25 cellular contexts compared by ENCODE assay signal in the genomic region with DNA sequence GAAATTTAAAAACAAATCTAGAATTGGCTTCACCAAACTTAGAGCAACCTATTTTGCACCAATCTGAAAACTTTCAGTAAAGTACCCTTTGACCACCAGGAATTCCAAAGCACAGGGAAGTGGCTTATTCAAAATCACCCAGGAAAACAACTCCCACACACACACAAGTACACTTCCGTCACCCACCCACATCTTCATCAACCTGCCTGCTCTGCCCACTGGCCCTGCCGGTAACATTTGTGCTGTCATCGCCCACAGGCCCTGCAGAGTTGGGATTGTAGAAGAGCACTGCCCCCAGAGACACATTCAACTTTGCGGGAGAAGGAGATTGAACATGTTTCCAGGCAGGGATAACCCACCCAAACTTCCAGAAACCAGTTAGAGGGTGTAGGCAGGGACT. TPM values are rescaled to one million over a fixed set of nuclear protein-coding genes. Genes with fewer than 3 reads are reported as not detected.
DNase-seq lines count a peak whose midpoint lies in the region; ATAC-seq and TF ChIP-seq lines count a peak whose summit lies in the region.
"Had no signal": no experiment of that assay in that cellular context is flagged by ENCODE, and none has a peak within 500 bp of the region (broad histone marks: within the 10 kb centered on the region; RNA-seq: fewer than 3 reads in every experiment).

No MANE protein-coding gene starts in this region.

- POLR2A ChIA-PET in activated naive CD8-positive, alpha-beta T cell treated with anti-CD3 and anti-CD28 coated beads, Interleukin-2, amount 10 ng/mL, durations not matched to agents 7 days and 5 days (lab: Charles Lee), result interaction anchor here (1.4 kb wide), 1 partner anchor 20 kb away, joined by 7 read pairs; a partner anchor contains a TSS

- no peaks in the 10 kb centered on the region for H3K36me3 ChIP-seq in Peyer's patch
- H3K36me3 ChIP-seq: BLaER1 treated with 17β-estradiol and CSF1 and Interleukin-3, amounts not matched to agents 10 nM and 100 nM; left ventricle myocardium inferior; SJCRH30; thoracic aorta had no signal

- H3K4me3 Mint-ChIP-seq in activated T-cell treated with anti-CD3 and anti-CD28 coated beads, Interleukin-2, amount 50 U/mL, for 24 hours, result no peak overlapping the region
- H3K4me3 Mint-ChIP-seq in activated naive CD8-positive, alpha-beta T cell treated with anti-CD3 and anti-CD28 coated beads, Interleukin-2, amount 10 ng/mL, durations not matched to agents 7 days and 5 days, result no peak overlapping the region
- H3K4me3 Mint-ChIP-seq: activated B cell treated with CpG ODN at 0.5 μM for 24 hours, brain, H9 had no signal

- no peak for TF ChIP-seq CTCF in Peyer's patch (IDR thresholded peaks at IDR 0.05)

- peaks cover 0 to 6% (median 2%) of the 10 kb centered on the region in 4 donors for H3K4me1 ChIP-seq in Peyer's patch
- H3K4me1 ChIP-seq: SJCRH30 had no signal

- H3K27ac Mint-ChIP-seq in activated T-cell treated with anti-CD3 and anti-CD28 coated beads, Interleukin-2, amount 50 U/mL, for 24 hours, result peak overlapping the region; percentile 0
- peak overlapping the region; percentile 40 for H3K27ac Mint-ChIP-seq in activated naive CD8-positive, alpha-beta T cell treated with anti-CD3 and anti-CD28 coated beads, Interleukin-2, amount 10 ng/mL, durations not matched to agents 7 days and 5 days
- H3K27ac Mint-ChIP-seq: activated B cell treated with CpG ODN at 0.5 μM for 24 hours, brain, H9 had no signal

- H3K9me3 Mint-ChIP-seq in activated T-cell treated with anti-CD3 and anti-CD28 coated beads, Interleukin-2, amount 50 U/mL, for 24 hours, result no peaks in the 10 kb centered on the region
- H3K9me3 Mint-ChIP-seq in activated naive CD8-positive, alpha-beta T cell treated with anti-CD3 and anti-CD28 coated beads, Interleukin-2, amount 10 ng/mL, durations not matched to agents 7 days and 5 days, result peaks cover 5% of the 10 kb centered on the region
- H3K9me3 Mint-ChIP-seq: activated B cell treated with CpG ODN at 0.5 μM for 24 hours, H9 had no signal

- no peak for DNase-seq in activated T-cell treated with anti-CD3 and anti-CD28 coated beads, Interleukin-2, amount 50 U/mL, for 24 hours
- DNase-seq in activated T-cell treated with anti-CD3 and anti-CD28 coated beads, Interleukin-2, amount 50 U/mL, for 1 hour, result no peak
- DNase-seq in Peyer's patch (peak in 2 of 3 donors; percentile 34 to 53), renal cortical epithelial cell (ENCODE audit: low read depth) (peak; percentile 45), superior temporal gyrus (ENCODE audit: extremely low spot score) (no peak), NCI-H187 (lab: John Stamatoyannopoulos, UW) (no peak)
- DNase-seq in activated naive CD8-positive, alpha-beta T cell treated with anti-CD3 and anti-CD28 coated beads, Interleukin-2, amount 10 ng/mL, durations not matched to agents 7 days and 5 days, result no peak
- DNase-seq in effector CD4-positive, alpha-beta T cell, result no peak
- DNase-seq: activated B cell treated with CpG ODN at 0.5 μM for 24 hours; activated CD8-positive, alpha-beta memory T cell treated with anti-CD3 and anti-CD28 coated beads, Interleukin-2, amount 50 U/mL, for 48 hours; cortex of kidney; foreskin fibroblast; H9; Kasumi-1; left ventricle myocardium inferior; mucosa of descending colon; NCI-H1092; NCI-H2029 treated with DMSO at 0.1 percent for 48 hours; SJCRH30 had no signal

- H3K4me3 ChIP-seq in Peyer's patch, result no peak overlapping the region
- H3K4me3 ChIP-seq: BLaER1 treated with 17β-estradiol and CSF1 and Interleukin-3, amounts not matched to agents 10 nM and 100 nM; hepatocyte; left ventricle myocardium inferior; mucosa of descending colon; SJCRH30; thoracic aorta had no signal

- H3K27me3 Mint-ChIP-seq in activated T-cell treated with anti-CD3 and anti-CD28 coated beads, Interleukin-2, amount 50 U/mL, for 24 hours, result no peaks in the 10 kb centered on the region
- H3K27me3 Mint-ChIP-seq in activated naive CD8-positive, alpha-beta T cell treated with anti-CD3 and anti-CD28 coated beads, Interleukin-2, amount 10 ng/mL, durations not matched to agents 7 days and 5 days, result peaks cover 7% of the 10 kb centered on the region

- H3K4me1 Mint-ChIP-seq in activated T-cell treated with anti-CD3 and anti-CD28 coated beads, Interleukin-2, amount 50 U/mL, for 24 hours (ENCODE audit: low read depth), result peaks cover 22% of the 10 kb centered on the region
- peaks cover 16% of the 10 kb centered on the region for H3K4me1 Mint-ChIP-seq in activated naive CD8-positive, alpha-beta T cell treated with anti-CD3 and anti-CD28 coated beads, Interleukin-2, amount 10 ng/mL, durations not matched to agents 7 days and 5 days

- ATAC-seq in activated naive CD8-positive, alpha-beta T cell treated with anti-CD3 and anti-CD28 coated beads, Interleukin-2, amount 10 ng/mL, durations not matched to agents 7 days and 5 days (ENCODE audit: low read depth), result no peak
- ATAC-seq: mucosa of descending colon had no signal

- no peaks in the 10 kb centered on the region for H3K36me3 Mint-ChIP-seq in activated T-cell treated with anti-CD3 and anti-CD28 coated beads, Interleukin-2, amount 50 U/mL, for 24 hours (ENCODE audit: low read depth)
- peaks cover 3% of the 10 kb centered on the region for H3K36me3 Mint-ChIP-seq in activated naive CD8-positive, alpha-beta T cell treated with anti-CD3 and anti-CD28 coated beads, Interleukin-2, amount 10 ng/mL, durations not matched to agents 7 days and 5 days
- H3K36me3 Mint-ChIP-seq: brain had no signal

- no peaks in the 10 kb centered on the region for H3K9me3 ChIP-seq in Peyer's patch
- H3K9me3 ChIP-seq: BLaER1 treated with 17β-estradiol and CSF1 and Interleukin-3, amounts not matched to agents 10 nM and 100 nM; left ventricle myocardium inferior; mucosa of descending colon; SJCRH30; thoracic aorta had no signal

- no peak for TF ChIP-seq POLR2A in Peyer's patch (IDR thresholded peaks at IDR 0.05)

- no peak overlapping the region for H3K27ac ChIP-seq in Peyer's patch
- H3K27ac ChIP-seq: BLaER1 treated with 17β-estradiol and CSF1 and Interleukin-3, amounts not matched to agents 10 nM and 100 nM; epithelial cell of prostate; hepatocyte; left ventricle myocardium inferior; SJCRH30; thoracic aorta had no signal

- no peaks in the 10 kb centered on the region for H3K27me3 ChIP-seq in Peyer's patch

RNA-seq across cellular contexts. Expression of a gene that starts 19.3 kb away (rescaled TPM):
- total RNA-seq in Peyer's patch (10 to 100 TPM; 17.0 to 31.4 (median 22.1) TPM), renal cortical epithelial cell (0.15 TPM in 1 of 2 replicates, not detected in the other)
- total RNA-seq in activated naive CD8-positive, alpha-beta T cell treated with anti-CD3 and anti-CD28 coated beads, Interleukin-2, amount 10 ng/mL, durations not matched to agents 7 days and 5 days, result 10 to 100 TPM; 62.6 to 68.7 TPM
- total RNA-seq: A673, H9, SJCRH30 had no signal

Comparison
In these comparisons a context has a peak if more than half of its experiments do, and no peak if none do; other contexts are left out.
1. DNase-seq: peak in Peyer's patch (2 of 3) and renal cortical epithelial cell (single experiment); none in activated T-cell treated with anti-CD3 and anti-CD28 coated beads, Interleukin-2, amount 50 U/mL, for 24 hours (single experiment), activated T-cell treated with anti-CD3 and anti-CD28 coated beads, Interleukin-2, amount 50 U/mL, for 1 hour (single experiment), activated naive CD8-positive, alpha-beta T cell treated with anti-CD3 and anti-CD28 coated beads, Interleukin-2, amount 10 ng/mL, durations not matched to agents 7 days and 5 days (single experiment), superior temporal gyrus (single experiment), NCI-H187 (0 of 2) and effector CD4-positive, alpha-beta T cell (single experiment).
2. RNA of a gene that starts 19.3 kb away (total RNA-seq): 62.6 to 68.7 TPM in activated naive CD8-positive, alpha-beta T cell treated with anti-CD3 and anti-CD28 coated beads, Interleukin-2, amount 10 ng/mL, durations not matched to agents 7 days and 5 days and 17.0 to 31.4 TPM in Peyer's patch; 0.15 TPM in renal cortical epithelial cell; every median in the first group is over 10 times any median in the second.